ENCODE assay signal across 1 cellular context in genomic region chr14:93946506-93947170, GRCh38.
TF ChIP-seq lines count a peak whose summit lies in the region.

No MANE protein-coding gene starts in this region.

TF ChIP-seq in SK-N-SH, 30 proteins besides CTCF, POLR2A, EP300 and RAD21 (continued from another document):
- TF ChIP-seq ZBTB33 (IDR thresholded peaks at IDR 0.05; ENCODE audit: borderline replicate concordance, low read depth) = no peak
- TF ChIP-seq ELF1 (IDR thresholded peaks at IDR 0.05) = no peak
- TF ChIP-seq RCOR1 (IDR thresholded peaks at IDR 0.05; ENCODE audit: low read length) = no peak
- no peak for TF ChIP-seq USF1 (IDR thresholded peaks at IDR 0.05; ENCODE audit: borderline replicate concordance, low read depth)
- no peak for TF ChIP-seq POLR2AphosphoS5 (IDR thresholded peaks at IDR 0.05; ENCODE audit: low read depth, low read length)
TF ChIP-seq in SK-N-SH: peak in this region for 0.
